Comparison of ENCODE assay signal across 15 cellular contexts in genomic region chr10:124005991-124006392, GRCh38.
DNase-seq lines count a peak whose midpoint lies in the region; TF ChIP-seq lines count a peak whose summit lies in the region.
"Had no signal": no experiment of that assay in that cellular context is flagged by ENCODE, and none has a peak within 500 bp of the region (broad histone marks: within the 10 kb centered on the region; RNA-seq: fewer than 3 reads in every experiment).

No MANE protein-coding gene starts in this region.

- H3K4me1 ChIP-seq in GM23248 (ENCODE audit: insufficient read depth) (0 out of 2 replicates have a peak, but pooled peaks cover under 1% of the 10 kb centered on the region), PC-9 (replicated peaks; ENCODE audit: insufficient read depth) (peaks cover 6% of the 10 kb centered on the region)
- H3K4me1 ChIP-seq: right atrium auricular region had no signal

- H3K27me3 Mint-ChIP-seq in glutamatergic neuron (ENCODE audit: unreplicated experiment), result no peaks in the 10 kb centered on the region
- H3K27me3 Mint-ChIP-seq: activated CD4-positive, alpha-beta memory T cell treated with anti-CD3 and anti-CD28 coated beads for 36 hours had no signal

- H3K9me3 ChIP-seq in GM23248 (ENCODE audit: low read depth) (no peaks in the 10 kb centered on the region), PC-9 (ENCODE audit: insufficient read depth, low read depth) (no peaks in the 10 kb centered on the region)
- H3K9me3 ChIP-seq: right atrium auricular region had no signal

- H3K4me3 Mint-ChIP-seq in glutamatergic neuron (ENCODE audit: unreplicated experiment), result peak overlapping the region; percentile 52
- H3K4me3 Mint-ChIP-seq: activated CD4-positive, alpha-beta memory T cell treated with anti-CD3 and anti-CD28 coated beads for 36 hours had no signal

- H3K36me3 ChIP-seq in GM23248 (ENCODE audit: low read depth) (no peaks in the 10 kb centered on the region), PC-9 (ENCODE audit: low read depth) (0 out of 2 replicates have a peak, but pooled peaks cover 3% of the 10 kb centered on the region)
- H3K36me3 ChIP-seq: right atrium auricular region had no signal

- H3K4me2 ChIP-seq in GM23248 (ENCODE audit: unreplicated experiment), result no peak overlapping the region
- H3K4me2 ChIP-seq in PC-9, result no peak overlapping the region

- H3K9ac ChIP-seq in GM23248, result no peak overlapping the region

- intact Hi-C loops in PC-9 (cut with micrococcal nuclease; ENCODE audit: unreplicated experiment), result no loop called here

- DNase-seq in GM23248 (peak; percentile 40), NCI-H345 (lab: John Stamatoyannopoulos, UW) (peak; percentile 84), glutamatergic neuron (peak; percentile 21), smooth muscle cell of the brain vasculature (ENCODE audit: low read depth, low spot score) (peak; percentile 10), PC-9 (no peak), HuH-7 (ENCODE audit: low spot score) (no peak), HPDE6-E6E7 (ENCODE audit: extremely low spot score) (no peak)
- DNase-seq: effector CD4-positive, alpha-beta T cell; IMR-90; islet precursor cell; NCI-H748 treated with DMSO at 0.1 percent for 48 hours; stimulated activated naive CD4-positive, alpha-beta T cell treated with Interleukin-2 at 50 U/mL for 16 hours had no signal

- H3K9me3 Mint-ChIP-seq in glutamatergic neuron (ENCODE audit: unreplicated experiment), result peaks cover 1% of the 10 kb centered on the region
- H3K9me3 Mint-ChIP-seq: activated CD4-positive, alpha-beta memory T cell treated with anti-CD3 and anti-CD28 coated beads for 36 hours; activated T-helper 2 cell treated with anti-CD3 and anti-CD28 coated beads, Interferon-gamma antibody, Interleukin-2, Interleukin-4, amounts not matched to agents 10 μg/mL and 5 μg/mL and 100 μg/mL, durations not matched to agents 14 hours and 24 hours and 36 hours had no signal

- CTCF ChIA-PET in PC-9 (lab: Charles Lee), result no interaction called here

- peaks cover 13% of the 10 kb centered on the region for H3K4me1 Mint-ChIP-seq in glutamatergic neuron (ENCODE audit: low read depth, unreplicated experiment)

- no peak overlapping the region for H3K4me3 ChIP-seq in GM23248
- H3K4me3 ChIP-seq in PC-9, result no peak overlapping the region
- H3K4me3 ChIP-seq: right atrium auricular region had no signal

- H3K27me3 ChIP-seq in GM23248 (replicated peaks; ENCODE audit: insufficient read depth) (peaks cover 18% of the 10 kb centered on the region), PC-9 (ENCODE audit: insufficient read depth, low read depth) (no peaks in the 10 kb centered on the region)
- H3K27me3 ChIP-seq: right atrium auricular region had no signal

- no peak overlapping the region for H3K27ac Mint-ChIP-seq in glutamatergic neuron (ENCODE audit: unreplicated experiment)
- H3K27ac Mint-ChIP-seq: activated CD4-positive, alpha-beta memory T cell treated with anti-CD3 and anti-CD28 coated beads for 36 hours; activated T-helper 2 cell treated with anti-CD3 and anti-CD28 coated beads, Interferon-gamma antibody, Interleukin-2, Interleukin-4, amounts not matched to agents 10 μg/mL and 5 μg/mL and 100 μg/mL, durations not matched to agents 14 hours and 24 hours and 36 hours had no signal

- H3K79me2 ChIP-seq in GM23248 (ENCODE audit: insufficient read depth), result no peaks in the 10 kb centered on the region
- no peaks in the 10 kb centered on the region for H3K79me2 ChIP-seq in PC-9 (ENCODE audit: low read depth)

- POLR2A ChIA-PET in PC-9 (lab: Charles Lee; ENCODE audit: unreplicated experiment), result no interaction called here

- H3F3A ChIP-seq in GM23248 (ENCODE audit: insufficient read depth), result no peaks in the 10 kb centered on the region
- no peaks in the 10 kb centered on the region for H3F3A ChIP-seq in PC-9 (ENCODE audit: insufficient read depth, low read depth)

- in situ Hi-C loops in GM23248 (cut with MboI), result no loop called here

- no TSS peak for BruUV-seq in PC-9 (replicated peaks; lab: Mats Ljungman, UMichigan)

- H4K20me1 ChIP-seq in GM23248 (ENCODE audit: insufficient read depth), result no peaks in the 10 kb centered on the region
- no peaks in the 10 kb centered on the region for H4K20me1 ChIP-seq in PC-9 (ENCODE audit: insufficient read depth)

- TF ChIP-seq CTCF in glutamatergic neuron (IDR thresholded peaks at IDR 0.05; ENCODE audit: partially characterized antibody, unreplicated experiment) (no peak), PC-9 (conservative IDR thresholded peaks at IDR 0.05) (no peak)

- WGBS in GM23248 (ENCODE audit: low coverage in 1 of 2, low lambda C conversion rate in 2 of 2, missing lambda C conversion rate in 2 of 2), 2 experiments, result 35 to 45% methylated on average over 9 to 12 of the region's 12 CpGs

- no peaks in the 10 kb centered on the region for H3K9me2 ChIP-seq in GM23248 (ENCODE audit: insufficient read depth)
- H3K9me2 ChIP-seq in PC-9 (ENCODE audit: insufficient read depth), result no peaks in the 10 kb centered on the region

- H3K36me3 Mint-ChIP-seq in glutamatergic neuron (ENCODE audit: unreplicated experiment), result peaks cover 4% of the 10 kb centered on the region
- H3K36me3 Mint-ChIP-seq: activated CD4-positive, alpha-beta memory T cell treated with anti-CD3 and anti-CD28 coated beads for 36 hours had no signal

- H2AFZ ChIP-seq in GM23248 (no peak overlapping the region), PC-9 (no peak overlapping the region)

- H3K27ac ChIP-seq in GM23248 (no peak overlapping the region), PC-9 (no peak overlapping the region)
- H3K27ac ChIP-seq: right atrium auricular region had no signal

Comparison
In these comparisons a context has a peak if more than half of its experiments do, and no peak if none do; other contexts are left out.
1. DNase-seq: peak in GM23248 (single experiment), NCI-H345 (single experiment), glutamatergic neuron (single experiment) and smooth muscle cell of the brain vasculature (single experiment); none in PC-9 (0 of 2), HuH-7 (single experiment) and HPDE6-E6E7 (single experiment).